Comparison of ENCODE assay signal across 33 cellular contexts in genomic region chr4:100630341-100630740, GRCh38.
"Had no signal": no experiment of that assay in that cellular context is flagged by ENCODE, and none has a peak within 500 bp of the region (broad histone marks: within the 10 kb centered on the region; RNA-seq: fewer than 3 reads in every experiment).

No MANE protein-coding gene starts in this region.

- H3K27ac ChIP-seq: adrenal gland, ascending aorta, brain microvascular endothelial cell, breast epithelium, cardiac muscle cell, colonic mucosa had no signal

- DNase-seq: activated effector memory CD4-positive, alpha-beta T cell treated with anti-CD3 and anti-CD28 coated beads, Interleukin-2, amount 50 U/mL, for 16 hours; activated effector memory CD4-positive, alpha-beta T cell treated with Interleukin-2 at 50 U/mL for 16 hours; activated gamma-delta T cell; activated gamma-delta T cell treated with Interleukin-2 at 50 U/mL for 16 hours; activated naive CD4-positive, alpha-beta T cell; activated naive CD4-positive, alpha-beta T cell treated with anti-CD3 and anti-CD28 coated beads for 36 hours; activated naive CD4-positive, alpha-beta T cell treated with anti-CD3 and anti-CD28 coated beads, Interleukin-2, amount 10 ng/mL, durations not matched to agents 7 days and 5 days; activated naive CD4-positive, alpha-beta T cell treated with anti-CD3 and anti-CD28 coated beads, Interleukin-2, amount 50 U/mL, for 16 hours; activated naive CD4-positive, alpha-beta T cell treated with Interleukin-2 at 50 U/mL for 16 hours; activated naive CD8-positive, alpha-beta T cell treated with anti-CD3 and anti-CD28 coated beads for 36 hours; activated naive CD8-positive, alpha-beta T cell treated with anti-CD3 and anti-CD28 coated beads, Interleukin-2, amount 10 ng/mL, durations not matched to agents 7 days and 5 days; activated naive CD8-positive, alpha-beta T cell treated with anti-CD3 and anti-CD28 coated beads, Interleukin-2, amount 50 U/mL, for 24 hours; activated T-cell treated with anti-CD3 and anti-CD28 coated beads, Interleukin-2, amount 50 U/mL, for 48 hours; activated T-cell treated with anti-CD3 and anti-CD28 coated beads, Interleukin-2, amount 50 U/mL, for 72 hours; adrenal gland; amniotic stem cell; amygdala; anterior cingulate cortex; aorta; body of pancreas; brain microvascular endothelial cell; caudate nucleus; central memory CD4-positive, alpha-beta T cell; cerebellar nuclear complex; colonic mucosa had no signal

- ATAC-seq: activated naive CD4-positive, alpha-beta T cell treated with anti-CD3 and anti-CD28 coated beads, Interleukin-2, amount 50 U/mL, for 72 hours; activated naive CD8-positive, alpha-beta T cell treated with anti-CD3 and anti-CD28 coated beads, Interleukin-2, amount 50 U/mL, for 24 hours; activated T-cell treated with anti-CD3 and anti-CD28 coated beads, Interleukin-2, amount 50 U/mL, for 72 hours; activated T-helper 17 cell treated with anti-CD3 and anti-CD28 coated beads, Interleukin-2, amount 50 U/mL, for 72 hours; body of pancreas had no signal

- FAIRE-seq: astrocyte, bronchial epithelial cell, colon had no signal

- H3K4me3 ChIP-seq: adrenal gland, ascending aorta, body of pancreas, breast epithelium, cardiac muscle cell, colonic mucosa had no signal
